1 cellular context compared by ENCODE assay signal in genomic region chr18:58694720-58695468, GRCh38.
TF ChIP-seq lines count a peak whose summit lies in the region.

No MANE protein-coding gene starts in this region.

TF ChIP-seq in GM23338, 12 proteins besides CTCF, POLR2A, EP300 and RAD21:
- TF ChIP-seq EZH2phosphoT487 (IDR thresholded peaks at IDR 0.05; ENCODE audit: unreplicated experiment) = no peak
- TF ChIP-seq POLR2AphosphoS5 (IDR thresholded peaks at IDR 0.05; ENCODE audit: low read depth) = no peak
- TF ChIP-seq ETS1 (IDR thresholded peaks at IDR 0.05) = no peak
- no peak for TF ChIP-seq CREB1 (CRISPR knock-in tag; IDR thresholded peaks at IDR 0.05; ENCODE audit: low read depth)
- no peak for TF ChIP-seq EZH2 (IDR thresholded peaks at IDR 0.05; ENCODE audit: low read depth, unreplicated experiment)
- no peak for TF ChIP-seq ZNF462 (CRISPR knock-in tag; IDR thresholded peaks at IDR 0.05)
- TF ChIP-seq REST (IDR thresholded peaks at IDR 0.05; ENCODE audit: unreplicated experiment) = no peak
- TF ChIP-seq STAT1 (IDR thresholded peaks at IDR 0.05; ENCODE audit: unreplicated experiment) = no peak
- TF ChIP-seq ZNF331 (CRISPR knock-in tag; IDR thresholded peaks at IDR 0.05; ENCODE audit: low read depth) = no peak
- no peak for TF ChIP-seq ZNF114 (CRISPR knock-in tag; IDR thresholded peaks at IDR 0.05)
